Comparison of ENCODE assay signal across 12 cellular contexts in the genomic region with DNA sequence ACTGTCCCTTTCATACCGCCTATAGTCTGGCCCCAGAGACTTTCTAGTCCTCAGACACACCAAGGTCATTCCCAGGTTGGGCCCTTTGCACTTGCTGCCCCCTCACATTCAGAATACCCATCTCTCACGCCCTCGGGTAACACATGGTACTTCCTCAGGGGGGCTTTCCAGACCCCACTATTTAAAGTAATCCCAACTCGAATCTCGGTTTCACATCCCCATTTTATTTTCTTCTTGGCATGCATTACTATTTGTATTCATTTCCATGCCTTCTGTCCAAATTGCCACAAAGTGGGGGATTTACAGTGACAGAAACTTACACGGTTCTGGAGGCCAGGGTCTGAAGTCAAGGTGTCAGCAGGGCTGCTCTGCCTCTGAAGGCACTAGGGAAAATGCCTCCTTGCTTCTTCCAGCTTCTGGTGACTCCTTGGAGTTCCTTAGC. TPM values are rescaled to one million over a fixed set of nuclear protein-coding genes. Genes with fewer than 3 reads are reported as not detected.
A peak's percentile ranks its signal among the peaks of the same experiment; 100 is the strongest.
DNase-seq lines count a peak whose midpoint lies in the region; ATAC-seq and TF ChIP-seq lines count a peak whose summit lies in the region.
"Had no signal": no experiment of that assay in that cellular context is flagged by ENCODE, and none has a peak within 500 bp of the region (broad histone marks: within the 10 kb centered on the region; RNA-seq: fewer than 3 reads in every experiment).

No MANE protein-coding gene starts in this region.

- H3K36me3 ChIP-seq in psoas muscle (ENCODE audit: insufficient read depth in 1 of 2, low read depth in 1 of 2) = peaks cover 5 to 31% of the 10 kb centered on the region in 2 donors
- peaks cover 9% of the 10 kb centered on the region for H3K36me3 ChIP-seq in hepatocyte (replicated peaks; ENCODE audit: insufficient read depth, low read depth)

- H3K27ac ChIP-seq in psoas muscle (no peak overlapping the region), hepatocyte (no peak overlapping the region)
- H3K27ac ChIP-seq: dorsolateral prefrontal cortex, gastrocnemius medialis had no signal

- no peaks in the 10 kb centered on the region for H3K4me1 ChIP-seq in psoas muscle
- peaks cover 3% of the 10 kb centered on the region for H3K4me1 ChIP-seq in hepatocyte (ENCODE audit: insufficient read depth)

- intact Hi-C loops in psoas muscle (cut with DNase I) = no loop called here

- H3K79me2 ChIP-seq in hepatocyte = no peaks in the 10 kb centered on the region

- no peak for TF ChIP-seq CTCF in psoas muscle (IDR thresholded peaks at IDR 0.05)
- no peak for TF ChIP-seq CTCF in hepatocyte (IDR thresholded peaks at IDR 0.05; ENCODE audit: poor library complexity)

- H3K9me3 ChIP-seq in psoas muscle (no peaks in the 10 kb centered on the region), hepatocyte (ENCODE audit: low read depth) (no peaks in the 10 kb centered on the region)
- H3K9me3 ChIP-seq: gastrocnemius medialis had no signal

- H3K9me2 ChIP-seq in hepatocyte (replicated peaks; ENCODE audit: insufficient read depth) = no peaks in the 10 kb centered on the region

- no peaks in the 10 kb centered on the region for H3K27me3 ChIP-seq in psoas muscle (ENCODE audit: insufficient read depth in 3 of 3, low read length in 2 of 3)
- no peaks in the 10 kb centered on the region for H3K27me3 ChIP-seq in hepatocyte
- H3K27me3 ChIP-seq: gastrocnemius medialis had no signal

- 78 to 82% (median 79%) methylated on average over 6 of the region's 6 CpGs for WGBS in psoas muscle, 3 donors
- WGBS in hepatocyte (ENCODE audit: low lambda C conversion rate, missing lambda C conversion rate) = 94% methylated on average over 6 of the region's 6 CpGs

- ATAC-seq in GM18505 (IDR thresholded peaks at IDR 0.05; ENCODE audit: unreplicated experiment) (peak; percentile 76), GM19463 (IDR thresholded peaks at IDR 0.05; ENCODE audit: unreplicated experiment) (peak; percentile 86), HG02884 (IDR thresholded peaks at IDR 0.05; ENCODE audit: unreplicated experiment) (peak; percentile 70), HG03571 (IDR thresholded peaks at IDR 0.05; ENCODE audit: unreplicated experiment) (peak; percentile 73), psoas muscle (no peak)
- ATAC-seq: gastrocnemius medialis had no signal

- peak; percentile 55 for TF ChIP-seq POLR2A in GM18505 (IDR thresholded peaks at IDR 0.05; ENCODE audit: borderline replicate concordance, extremely low read depth, insufficient read depth, insufficient read length)

- no peak overlapping the region for H2AFZ ChIP-seq in hepatocyte

- H3K4me3 ChIP-seq in psoas muscle (no peak overlapping the region), hepatocyte (no peak overlapping the region)
- H3K4me3 ChIP-seq: dorsolateral prefrontal cortex, gastrocnemius medialis had no signal

- no peaks in the 10 kb centered on the region for H4K20me1 ChIP-seq in hepatocyte (ENCODE audit: insufficient read depth, poor library complexity, severe bottlenecking)

- H3K4me2 ChIP-seq in hepatocyte = no peak overlapping the region

- DNase-seq in NCI-H524 (lab: John Stamatoyannopoulos, UW) = no peak
- DNase-seq in pons (ENCODE audit: low spot score) = no peak
- no peak for DNase-seq in psoas muscle
- DNase-seq in hepatocyte (ENCODE audit: low spot score) = no peak
- DNase-seq: CD4-positive, alpha-beta T cell; dorsolateral prefrontal cortex; gastrocnemius medialis; NCI-H1417 had no signal

RNA-seq across cellular contexts. Expression of gene RCN1, which starts 15.0 kb away (rescaled TPM):
- total RNA-seq in psoas muscle (10 to 100 TPM; 17.2 to 47.3 (median 25.8) TPM), hepatocyte (258 and 262 TPM in 2 replicates)
- polyA plus RNA-seq in psoas muscle (10 to 100 TPM; 25.1 to 48.1 (median 37.1) TPM), hepatocyte (412 and 473 TPM in 2 replicates)

Comparison
In these comparisons a context has a peak if more than half of its experiments do, and no peak if none do; other contexts are left out.
1. ATAC-seq: peak in GM18505 (single experiment), GM19463 (single experiment), HG02884 (single experiment) and HG03571 (single experiment); none in psoas muscle (0 of 4).